ENCODE assay signal across 11 cellular contexts in the genomic region with DNA sequence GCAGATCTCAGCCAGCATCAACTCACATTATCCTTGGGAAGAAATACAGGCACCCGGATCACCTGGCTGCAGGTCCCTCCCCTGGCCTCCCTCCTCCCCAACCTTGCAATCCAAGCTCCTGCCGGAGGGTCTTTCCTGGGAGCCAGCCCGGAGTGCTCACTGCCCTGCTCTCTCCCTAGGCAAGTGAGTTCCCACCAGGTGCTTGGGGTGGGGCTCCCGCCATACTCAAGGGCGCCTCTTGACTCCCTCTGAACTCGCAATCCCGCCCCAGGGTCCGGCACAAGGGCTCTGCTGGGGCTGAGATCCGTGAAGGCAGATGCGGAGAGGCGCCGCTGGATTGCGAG. TPM values are rescaled to one million over a fixed set of nuclear protein-coding genes. Genes with fewer than 3 reads are reported as not detected.
DNase-seq lines count a peak whose midpoint lies in the region; ATAC-seq, FAIRE-seq and TF ChIP-seq lines count a peak whose summit lies in the region.
"Had no signal": no experiment of that assay in that cellular context is flagged by ENCODE, and none has a peak within 500 bp of the region (broad histone marks: within the 10 kb centered on the region; RNA-seq: fewer than 3 reads in every experiment).

No MANE protein-coding gene starts in this region.

- FAIRE-seq in A549 (lab: Jason Lieb, UNC) = no peak
- FAIRE-seq: endometrium had no signal

- TF ChIP-seq CTCF in A549 (IDR thresholded peaks at IDR 0.05) (no peak), epithelial cell of esophagus (IDR thresholded peaks at IDR 0.05; ENCODE audit: insufficient read depth, low read depth, low read length, missing control alignments) (no peak)

- CTCF ChIA-PET in A549 (lab: Yijun Ruan, JAX) = interaction anchor here (0.7 to 2.3 kb wide), 6 partner anchors 14 to 113 kb away, joined by 3 to 6 read pairs (median 3); no protein-coding TSS in a partner anchor

- TF ChIP-seq RAD21 in A549 (conservative IDR thresholded peaks at IDR 0.05 in 1 of 2, IDR thresholded peaks at IDR 0.05 in 1 of 2) = no peak

- H3K4me1 ChIP-seq in A549 (peaks cover 15% of the 10 kb centered on the region), HUES48 (ENCODE audit: control insufficient read depth, insufficient read depth, low read length) (peaks cover 6% of the 10 kb centered on the region; the same call in 1 of the 2 replicates)

- H3K4me3 ChIP-seq in A549 = peak overlapping the region; percentile 90
- H3K4me3 ChIP-seq in HUES48 (ENCODE audit: low read depth, low read length) = peak overlapping the region; percentile 81
- peak overlapping the region; percentile 83 for H3K4me3 ChIP-seq in epithelial cell of esophagus (ENCODE audit: low read length)

- TF ChIP-seq EP300 in A549 (IDR thresholded peaks at IDR 0.05) = no peak

- peak overlapping the region; percentile 95 for H3K4me2 ChIP-seq in A549

- peak overlapping the region; percentile 91 to 99 for H3K27ac ChIP-seq in A549
- peak overlapping the region; percentile 81 for H3K27ac ChIP-seq in HUES48 (ENCODE audit: low read depth, low read length)

- DNase-seq in A549 (ENCODE audit: low read depth in 1 of 2, low spot score in 1 of 2) (no peak), epithelial cell of esophagus (ENCODE audit: low read depth) (no peak)
- no peak for DNase-seq in naive thymus-derived CD8-positive, alpha-beta T cell
- no peak for DNase-seq in stimulated activated CD4-positive, alpha-beta T cell treated with anti-CD3 and anti-CD28 coated beads, Interleukin-15, amount 100 ng/mL, for 24 hours
- DNase-seq in stimulated activated CD4-positive, alpha-beta T cell treated with anti-CD3 and anti-CD28 coated beads, Interleukin-4, amount 100 ng/mL, for 1 hour = no peak
- DNase-seq in activated naive CD4-positive, alpha-beta T cell treated with anti-CD3 and anti-CD28 coated beads, Interleukin-2, amount 50 U/mL, for 72 hours (ENCODE audit: low spot score in 2 of 2) = no peak
- DNase-seq: activated gamma-delta T cell, T1000 had no signal

- WGBS in A549 (ENCODE audit: missing lambda C conversion rate) = 60% methylated on average over 13 of the region's 13 CpGs

- H3K9me3 Mint-ChIP-seq in naive thymus-derived CD8-positive, alpha-beta T cell = peaks cover 0 to 3% (median 0%) of the 10 kb centered on the region in 9 donors
- no peaks in the 10 kb centered on the region for H3K9me3 Mint-ChIP-seq in activated naive CD4-positive, alpha-beta T cell treated with anti-CD3 and anti-CD28 coated beads, Interleukin-2, amount 50 U/mL, for 72 hours

- ATAC-seq in A549 = no peak; a peak in 1 of 6 replicates
- ATAC-seq in naive thymus-derived CD8-positive, alpha-beta T cell = no peak
- ATAC-seq in HG03565 (IDR thresholded peaks at IDR 0.05; ENCODE audit: unreplicated experiment) = no peak
- no peak for ATAC-seq in activated naive CD4-positive, alpha-beta T cell treated with anti-CD3 and anti-CD28 coated beads, Interleukin-2, amount 50 U/mL, for 72 hours

- TF ChIP-seq POLR2A in A549 (IDR thresholded peaks at IDR 0.05; ENCODE audit: low read length) = no peak

- peaks cover 1 to 27% (median 12%) of the 10 kb centered on the region in 5 donors for H3K27me3 Mint-ChIP-seq in naive thymus-derived CD8-positive, alpha-beta T cell

- POLR2A ChIA-PET in A549 (lab: Yijun Ruan, JAX) = no interaction called here
- POLR2A ChIA-PET in naive thymus-derived CD8-positive, alpha-beta T cell (lab: Charles Lee) = no interaction called here

- H3K9me3 ChIP-seq in A549 (peaks cover 3% of the 10 kb centered on the region; the same call in 1 of the 3 replicates), HUES48 (ENCODE audit: control insufficient read depth, insufficient read depth, low read length) (no peaks in the 10 kb centered on the region; the same call in 1 of the 2 replicates)

- peaks cover 7 to 12% (median 9%) of the 10 kb centered on the region in 4 donors for H3K4me1 Mint-ChIP-seq in naive thymus-derived CD8-positive, alpha-beta T cell

- peaks cover 5% of the 10 kb centered on the region; the same call in 1 of the 2 replicates for H3K27me3 ChIP-seq in HUES48 (ENCODE audit: control insufficient read depth, insufficient read depth, low read length)

- H3K27ac Mint-ChIP-seq in naive thymus-derived CD8-positive, alpha-beta T cell = peak overlapping the region in 2 of 10 donors; percentile 43 to 49
- no peak overlapping the region for H3K27ac Mint-ChIP-seq in activated naive CD4-positive, alpha-beta T cell treated with anti-CD3 and anti-CD28 coated beads, Interleukin-2, amount 50 U/mL, for 72 hours

- peak overlapping the region; percentile 64 for H3K9ac ChIP-seq in HUES48 (ENCODE audit: low read depth, low read length)

- H3K36me3 Mint-ChIP-seq in naive thymus-derived CD8-positive, alpha-beta T cell = no peaks in the 10 kb centered on the region
- no peaks in the 10 kb centered on the region for H3K36me3 Mint-ChIP-seq in activated naive CD4-positive, alpha-beta T cell treated with anti-CD3 and anti-CD28 coated beads, Interleukin-2, amount 50 U/mL, for 72 hours

- peak overlapping the region in 9 of 10 donors; percentile 11 to 66 (median 54) for H3K4me3 Mint-ChIP-seq in naive thymus-derived CD8-positive, alpha-beta T cell

- H3K36me3 ChIP-seq in HUES48 (ENCODE audit: control insufficient read depth, insufficient read depth, low read length) = peaks cover 7% of the 10 kb centered on the region

TF ChIP-seq in A549, 52 proteins besides CTCF, POLR2A, EP300 and RAD21:
- no peak for TF ChIP-seq GATA3 (IDR thresholded peaks at IDR 0.05; ENCODE audit: borderline replicate concordance)
- TF ChIP-seq PHF8 (IDR thresholded peaks at IDR 0.05; ENCODE audit: borderline replicate concordance, low read depth) = no peak
- TF ChIP-seq POLR2AphosphoS2 (conservative IDR thresholded peaks at IDR 0.05; ENCODE audit: low read length) = no peak
- no peak for TF ChIP-seq FOSL2 (IDR thresholded peaks at IDR 0.05)
- no peak for TF ChIP-seq FOSL2 (CRISPR knock-in tag; IDR thresholded peaks at IDR 0.05)
- no peak for TF ChIP-seq FOSB (CRISPR knock-in tag; IDR thresholded peaks at IDR 0.05)
- TF ChIP-seq ZC3H11A (IDR thresholded peaks at IDR 0.05) = no peak
- no peak for TF ChIP-seq HOXB13 (CRISPR knock-in tag; IDR thresholded peaks at IDR 0.05; ENCODE audit: low read depth)

RNA-seq across cellular contexts. Expression of gene CEP170B, which starts 1.2 kb away (rescaled TPM):
- polyA plus RNA-seq in A549 (2011; rRNA removed) (3.9 and 4.5 TPM in 2 replicates), A549 (2017; fragmentation: RNase III; extraction: RNeasy Plus Mini Kit Qiagen cat#74134 plus additional on column Dnase treatment) (13.1 to 14.3 TPM (median 13.5 TPM) in 3 replicates)
- 8.7 and 12.5 TPM in 2 replicates for polyA plus RNA-seq in A549 (2012; cell fraction: cytosol; rRNA removed)
- polyA plus RNA-seq in A549 (2012; cell fraction: nucleus; rRNA removed) = 59.0 and 71.9 TPM in 2 replicates
- polyA minus RNA-seq in A549 (2011; rRNA and poly(A)+ RNA removed) = 3.8 and 4.3 TPM in 2 replicates
- 1 to 10 TPM; 4.6 to 4.8 TPM for total RNA-seq in naive thymus-derived CD8-positive, alpha-beta T cell
- under 1 TPM in 2 of 3 donors, not detected in 1; 0.03 to 0.05 TPM for polyA plus RNA-seq in naive thymus-derived CD8-positive, alpha-beta T cell
- 1 to 10 TPM; 6.0 to 9.4 TPM for total RNA-seq in activated naive CD4-positive, alpha-beta T cell treated with anti-CD3 and anti-CD28 coated beads, Interleukin-2, amount 50 U/mL, for 72 hours
